ENCODE assay signal across 1 cellular context in genomic region chr2:9555338-9556120, GRCh38.
TF ChIP-seq lines count a peak whose summit lies in the region.

Gene ADAM17, minus strand, starts transcription at chr2:9555830. Its CDS starts 225 bp downstream, at chr2:9555605.

TF ChIP-seq in GM12878, 131 proteins besides CTCF, POLR2A, EP300 and RAD21 (continued from another document and continues in another):
- no peak for TF ChIP-seq ZNF384 (IDR thresholded peaks at IDR 0.05; ENCODE audit: borderline replicate concordance, low read depth, low read length)
- no peak for TF ChIP-seq SPI1 (IDR thresholded peaks at IDR 0.05; ENCODE audit: borderline replicate concordance, insufficient read depth, low read depth, low read length)
- no peak for TF ChIP-seq RCOR1 (conservative IDR thresholded peaks at IDR 0.05; ENCODE audit: low read depth, low read length)
- TF ChIP-seq RUNX3 (IDR thresholded peaks at IDR 0.05; ENCODE audit: low read length): peak; percentile 65
- TF ChIP-seq HDAC6 (IDR thresholded peaks at IDR 0.05; ENCODE audit: unreplicated experiment): no peak
- no peak for TF ChIP-seq FOS (IDR thresholded peaks at IDR 0.05; ENCODE audit: borderline replicate concordance, extremely low read depth, insufficient read length)
- TF ChIP-seq NBN (IDR thresholded peaks at IDR 0.05): peak; percentile 44; the same call in 1 of the 2 replicates
- no peak for TF ChIP-seq KDM1A (IDR thresholded peaks at IDR 0.05; ENCODE audit: borderline replicate concordance)
- TF ChIP-seq RFX5 (IDR thresholded peaks at IDR 0.05; ENCODE audit: low read depth, low read length): peak; percentile 45; the same call in 1 of the 2 replicates
- peak; percentile 66 for TF ChIP-seq EED (IDR thresholded peaks at IDR 0.05; ENCODE audit: low read depth)
- peak; percentile 82 for TF ChIP-seq ELK1 (IDR thresholded peaks at IDR 0.05; ENCODE audit: low read depth, low read length)
- TF ChIP-seq E4F1 (IDR thresholded peaks at IDR 0.05; ENCODE audit: borderline replicate concordance, partially characterized antibody): peak; percentile 63
- TF ChIP-seq SIN3A (IDR thresholded peaks at IDR 0.05; ENCODE audit: low read depth, low read length): peak; percentile 67; the same call in 1 of the 2 replicates
- TF ChIP-seq NFIC (IDR thresholded peaks at IDR 0.05; ENCODE audit: low read depth, low read length): no peak; the same call in 1 of the 2 replicates
- no peak; the same call in 1 of the 2 replicates for TF ChIP-seq MLLT1 (IDR thresholded peaks at IDR 0.05)
- peak; percentile 49 for TF ChIP-seq SP1 (IDR thresholded peaks at IDR 0.05; ENCODE audit: low read depth, low read length)
- no peak for TF ChIP-seq ATF7 (IDR thresholded peaks at IDR 0.05; ENCODE audit: low read depth)
- TF ChIP-seq IRF4 (IDR thresholded peaks at IDR 0.05; ENCODE audit: low read depth, low read length): 0 out of 2 replicates have a peak, but pooled peaks have one; percentile 4
- TF ChIP-seq PAX8 (IDR thresholded peaks at IDR 0.05): no peak
- TF ChIP-seq PML (IDR thresholded peaks at IDR 0.05; ENCODE audit: low read length): peak; percentile 61; the same call in 1 of the 2 replicates
- TF ChIP-seq TARDBP (IDR thresholded peaks at IDR 0.05; ENCODE audit: borderline replicate concordance): no peak
- no peak for TF ChIP-seq ZBTB4 (CRISPR knock-in tag; IDR thresholded peaks at IDR 0.05)
- peak; percentile 17 for TF ChIP-seq SKIL (IDR thresholded peaks at IDR 0.05; ENCODE audit: low read depth, poor library complexity, severe bottlenecking)
- no peak for TF ChIP-seq KAT2A (conservative IDR thresholded peaks at IDR 0.05; ENCODE audit: control insufficient read depth, low read depth, low read length)
- no peak for TF ChIP-seq ZSCAN29 (IDR thresholded peaks at IDR 0.05)
- no peak; the same call in 1 of the 2 replicates for TF ChIP-seq ASH2L (IDR thresholded peaks at IDR 0.05; ENCODE audit: borderline replicate concordance, low read depth)
- peak; percentile 55; the same call in 1 of the 2 replicates for TF ChIP-seq MAX (IDR thresholded peaks at IDR 0.05; ENCODE audit: low read depth, low read length)
- no peak for TF ChIP-seq USF2 (IDR thresholded peaks at IDR 0.05; ENCODE audit: borderline replicate concordance, low read depth, low read length)
- peak; percentile 72 for TF ChIP-seq MEF2B (IDR thresholded peaks at IDR 0.05; ENCODE audit: partially characterized antibody, poor library complexity, severe bottlenecking)
- TF ChIP-seq CREM (IDR thresholded peaks at IDR 0.05; ENCODE audit: low read depth): peak; percentile 59
- TF ChIP-seq BMI1 (IDR thresholded peaks at IDR 0.05; ENCODE audit: borderline replicate concordance): no peak
- TF ChIP-seq ZBTB33 (IDR thresholded peaks at IDR 0.05): no peak
- peak; percentile 66 for TF ChIP-seq HCFC1 (IDR thresholded peaks at IDR 0.05; ENCODE audit: low read length)
- TF ChIP-seq ATF3 (IDR thresholded peaks at IDR 0.05; ENCODE audit: borderline replicate concordance, extremely low read depth, low read depth, low read length): no peak
- no peak for TF ChIP-seq CUX1 (IDR thresholded peaks at IDR 0.05; ENCODE audit: insufficient replicate concordance, low read depth, low read length)
- no peak for TF ChIP-seq RAD51 (IDR thresholded peaks at IDR 0.05)
- TF ChIP-seq STAT3 (IDR thresholded peaks at IDR 0.05; ENCODE audit: low read depth, low read length): no peak
- no peak for TF ChIP-seq IRF5 (IDR thresholded peaks at IDR 0.05; ENCODE audit: borderline replicate concordance)
